Comparison of ENCODE assay signal across 1 cellular context in genomic region chr6:158595223-158595622, GRCh38.
TF ChIP-seq lines count a peak whose summit lies in the region.

No MANE protein-coding gene starts in this region.

TF ChIP-seq in HCT116, 20 proteins besides CTCF, POLR2A, EP300 and RAD21 (continued from another document):
- no peak for TF ChIP-seq REST (IDR thresholded peaks at IDR 0.05; ENCODE audit: low read depth)
- TF ChIP-seq EZH2phosphoT487 (IDR thresholded peaks at IDR 0.05; ENCODE audit: borderline replicate concordance) = no peak
- TF ChIP-seq ZFX (IDR thresholded peaks at IDR 0.05) = no peak
- no peak for TF ChIP-seq SIN3A (IDR thresholded peaks at IDR 0.05; ENCODE audit: low read depth)
- TF ChIP-seq SRF (IDR thresholded peaks at IDR 0.05; ENCODE audit: low read depth) = no peak
- no peak for TF ChIP-seq ZNF274 (IDR thresholded peaks at IDR 0.05; ENCODE audit: low read depth, low read length)
- TF ChIP-seq POLR2AphosphoS5 (IDR thresholded peaks at IDR 0.05; ENCODE audit: low read depth, low read length) = no peak
- no peak for TF ChIP-seq TCF7L2 (IDR thresholded peaks at IDR 0.05; ENCODE audit: borderline replicate concordance, extremely low read depth, insufficient read depth, insufficient read length)
- TF ChIP-seq, protein P1, sequence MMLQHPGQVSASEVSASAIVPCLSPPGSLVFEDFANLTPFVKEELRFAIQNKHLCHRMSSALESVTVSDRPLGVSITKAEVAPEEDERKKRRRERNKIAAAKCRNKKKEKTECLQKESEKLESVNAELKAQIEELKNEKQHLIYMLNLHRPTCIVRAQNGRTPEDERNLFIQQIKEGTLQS (IDR thresholded peaks at IDR 0.05) = no peak
- TF ChIP-seq SP1 (IDR thresholded peaks at IDR 0.05; ENCODE audit: low read depth) = no peak
- TF ChIP-seq ELF1 (IDR thresholded peaks at IDR 0.05; ENCODE audit: borderline replicate concordance, low read depth) = no peak
- no peak for TF ChIP-seq EZH2 (IDR thresholded peaks at IDR 0.05)
- TF ChIP-seq FOSL1 (IDR thresholded peaks at IDR 0.05; ENCODE audit: low read depth) = no peak
